21 cellular contexts compared by ENCODE assay signal in genomic region chr2:168050377-168050776, GRCh38.
"Had no signal": no experiment of that assay in that cellular context is flagged by ENCODE, and none has a peak within 500 bp of the region (broad histone marks: within the 10 kb centered on the region; RNA-seq: fewer than 3 reads in every experiment).

No MANE protein-coding gene starts in this region.

- H2AFZ ChIP-seq: hepatocyte had no signal

- H3K27me3 ChIP-seq: brain microvascular endothelial cell, esophagus muscularis mucosa, hepatocyte, left lung, suprapubic skin, upper lobe of left lung had no signal

- H3K27me3 Mint-ChIP-seq: activated CD4-positive, alpha-beta T cell treated with anti-CD3 and anti-CD28 coated beads, Interleukin-2, amount 10 ng/mL, durations not matched to agents 7 days and 5 days; activated naive CD4-positive, alpha-beta T cell treated with anti-CD3 and anti-CD28 coated beads, Interleukin-2, amount 10 ng/mL, durations not matched to agents 7 days and 5 days; central memory CD8-positive, alpha-beta T cell; stimulated activated naive CD8-positive, alpha-beta T cell treated with anti-CD3 and anti-CD28 coated beads, Interleukin-15, Interleukin-2, amounts not matched to agents 100 ng/mL and 50 ng/mL, for 24 hours had no signal

- H3K9me3 ChIP-seq: esophagus muscularis mucosa, left lung, suprapubic skin, upper lobe of left lung had no signal

- H3K4me2 ChIP-seq: hepatocyte had no signal

- H3K36me3 ChIP-seq: brain microvascular endothelial cell, esophagus muscularis mucosa, upper lobe of left lung had no signal

- H3K4me3 Mint-ChIP-seq: activated CD4-positive, alpha-beta T cell treated with anti-CD3 and anti-CD28 coated beads, Interleukin-2, amount 10 ng/mL, durations not matched to agents 7 days and 5 days; activated CD8-positive, alpha-beta T cell treated with anti-CD3 and anti-CD28 coated beads, Interleukin-2, amount 10 ng/mL, durations not matched to agents 7 days and 5 days; activated naive CD4-positive, alpha-beta T cell treated with anti-CD3 and anti-CD28 coated beads, Interleukin-2, amount 10 ng/mL, durations not matched to agents 7 days and 5 days; activated T-cell treated with anti-CD3 and anti-CD28 coated beads, Interleukin-2, amount 50 U/mL, for 4 hours; central memory CD8-positive, alpha-beta T cell; stimulated activated naive CD8-positive, alpha-beta T cell treated with anti-CD3 and anti-CD28 coated beads, Interleukin-15, Interleukin-2, amounts not matched to agents 100 ng/mL and 50 ng/mL, for 24 hours had no signal

- H3K9me3 Mint-ChIP-seq: activated CD4-positive, alpha-beta T cell treated with anti-CD3 and anti-CD28 coated beads, Interleukin-2, amount 10 ng/mL, durations not matched to agents 7 days and 5 days; activated naive CD4-positive, alpha-beta T cell treated with anti-CD3 and anti-CD28 coated beads, Interleukin-2, amount 10 ng/mL, durations not matched to agents 7 days and 5 days; activated T-cell treated with anti-CD3 and anti-CD28 coated beads, Interleukin-2, amount 50 U/mL, for 4 hours; central memory CD8-positive, alpha-beta T cell; stimulated activated naive CD8-positive, alpha-beta T cell treated with anti-CD3 and anti-CD28 coated beads, Interleukin-15, Interleukin-2, amounts not matched to agents 100 ng/mL and 50 ng/mL, for 24 hours had no signal

- H3K27ac ChIP-seq: brain microvascular endothelial cell, esophagus muscularis mucosa, hepatocyte, left lung, suprapubic skin, upper lobe of left lung had no signal

- H3K4me3 ChIP-seq: esophagus muscularis mucosa, hepatocyte, left lung, suprapubic skin, upper lobe of left lung had no signal

- DNase-seq: activated CD4-positive, alpha-beta T cell treated with anti-CD3 and anti-CD28 coated beads, Interleukin-2, amount 10 ng/mL, durations not matched to agents 7 days and 5 days; activated CD8-positive, alpha-beta T cell treated with anti-CD3 and anti-CD28 coated beads, Interleukin-2, amount 10 ng/mL, durations not matched to agents 7 days and 5 days; activated naive CD4-positive, alpha-beta T cell treated with anti-CD3 and anti-CD28 coated beads, Interleukin-2, amount 10 ng/mL, durations not matched to agents 7 days and 5 days; activated T-cell treated with anti-CD3 and anti-CD28 coated beads, Interleukin-2, amount 50 U/mL, for 4 hours; aorta; brain microvascular endothelial cell; effector CD4-positive, alpha-beta T cell; left lung; midbrain; retina; stimulated activated CD4-positive, alpha-beta T cell treated with anti-CD3 and anti-CD28 coated beads, Interleukin-12 subunit alpha, Interleukin-12 subunit beta, amount 100 ng/mL, for 4 hours; stimulated activated CD4-positive, alpha-beta T cell treated with anti-CD3 and anti-CD28 coated beads, Interleukin-1b, Interleukin-23, amount 100 ng/mL, for 48 hours; T1000; upper lobe of left lung had no signal

- FAIRE-seq: endothelial cell of umbilical vein had no signal

- H3K27ac Mint-ChIP-seq: activated CD4-positive, alpha-beta T cell treated with anti-CD3 and anti-CD28 coated beads, Interleukin-2, amount 10 ng/mL, durations not matched to agents 7 days and 5 days; activated CD8-positive, alpha-beta T cell treated with anti-CD3 and anti-CD28 coated beads, Interleukin-2, amount 10 ng/mL, durations not matched to agents 7 days and 5 days; activated naive CD4-positive, alpha-beta T cell treated with anti-CD3 and anti-CD28 coated beads, Interleukin-2, amount 10 ng/mL, durations not matched to agents 7 days and 5 days; stimulated activated naive CD8-positive, alpha-beta T cell treated with anti-CD3 and anti-CD28 coated beads, Interleukin-15, Interleukin-2, amounts not matched to agents 100 ng/mL and 50 ng/mL, for 24 hours had no signal

- H3K79me2 ChIP-seq: hepatocyte had no signal

- ATAC-seq: activated CD4-positive, CD25-positive, alpha-beta regulatory T cell treated with anti-CD3 and anti-CD28 coated beads, Interleukin-2, amount 50 U/mL, for 24 hours; activated CD8-positive, alpha-beta T cell treated with anti-CD3 and anti-CD28 coated beads, Interleukin-2, amount 10 ng/mL, durations not matched to agents 7 days and 5 days; activated T-cell treated with anti-CD3 and anti-CD28 coated beads, Interleukin-2, amount 50 U/mL, for 4 hours; left lung had no signal

- H3K4me1 ChIP-seq: left lung, suprapubic skin, upper lobe of left lung had no signal
